In the genomic region with DNA sequence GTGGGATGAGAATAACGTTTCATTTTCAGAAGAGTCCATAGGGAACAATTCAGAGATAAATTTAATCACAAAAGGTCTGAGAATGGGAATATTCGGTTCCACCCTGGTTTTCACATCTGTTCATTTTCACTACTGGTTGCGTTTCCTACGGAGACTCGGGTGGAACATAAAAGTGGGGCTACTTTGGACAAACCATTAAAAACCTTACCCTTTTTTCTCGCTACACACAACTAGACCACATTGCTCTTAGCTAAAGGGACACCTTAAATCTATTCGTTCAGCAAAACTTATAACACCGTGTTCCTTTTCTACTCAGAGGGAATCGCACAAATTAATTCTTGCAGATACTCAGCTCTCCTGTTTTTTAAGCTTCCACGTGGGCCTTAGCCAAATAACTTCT, we compare ENCODE assay signal across 1 cellular context.
TF ChIP-seq lines count a peak whose summit lies in the region.

No MANE protein-coding gene starts in this region.

TF ChIP-seq in A549, 52 proteins besides CTCF, POLR2A, EP300 and RAD21 (continued from another document):
- TF ChIP-seq REST (IDR thresholded peaks at IDR 0.05) (no peak), NR3C1 (IDR thresholded peaks at IDR 0.05) (no peak), HOXA7 (CRISPR knock-in tag; IDR thresholded peaks at IDR 0.05) (no peak), CBX8 (IDR thresholded peaks at IDR 0.05) (no peak)
- TF ChIP-seq, protein P1, sequence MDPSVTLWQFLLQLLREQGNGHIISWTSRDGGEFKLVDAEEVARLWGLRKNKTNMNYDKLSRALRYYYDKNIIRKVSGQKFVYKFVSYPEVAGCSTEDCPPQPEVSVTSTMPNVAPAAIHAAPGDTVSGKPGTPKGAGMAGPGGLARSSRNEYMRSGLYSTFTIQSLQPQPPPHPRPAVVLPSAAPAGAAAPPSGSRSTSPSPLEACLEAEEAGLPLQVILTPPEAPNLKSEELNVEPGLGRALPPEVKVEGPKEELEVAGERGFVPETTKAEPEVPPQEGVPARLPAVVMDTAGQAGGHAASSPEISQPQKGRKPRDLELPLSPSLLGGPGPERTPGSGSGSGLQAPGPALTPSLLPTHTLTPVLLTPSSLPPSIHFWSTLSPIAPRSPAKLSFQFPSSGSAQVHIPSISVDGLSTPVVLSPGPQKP (IDR thresholded peaks at IDR 0.05; ENCODE audit: low read depth, low read length) = no peak
TF ChIP-seq in A549: peak in this region for 0.
